8 cellular contexts compared by ENCODE assay signal in the genomic region with DNA sequence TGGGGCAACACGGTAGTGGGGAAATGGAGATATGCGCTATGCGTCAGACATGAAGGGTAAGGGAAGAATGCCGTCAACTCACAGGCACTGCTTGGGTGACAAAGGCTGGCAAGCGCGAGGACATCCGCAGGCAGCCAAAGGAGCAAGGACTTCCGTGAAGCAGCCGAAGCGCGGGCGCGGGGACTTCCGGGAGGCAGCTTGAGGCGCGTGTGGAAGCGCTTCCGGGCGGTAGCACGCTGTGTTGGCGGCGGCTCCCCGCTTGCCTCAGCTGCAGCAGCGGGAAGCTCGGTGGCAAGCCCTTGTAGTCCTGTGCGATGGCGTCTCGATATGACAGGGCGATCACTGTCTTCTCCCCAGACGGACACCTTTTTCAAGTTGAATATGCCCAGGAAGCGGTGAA. TPM values are rescaled to one million over a fixed set of nuclear protein-coding genes. Genes with fewer than 3 reads are reported as not detected.
DNase-seq lines count a peak whose midpoint lies in the region; ATAC-seq and FAIRE-seq lines count a peak whose summit lies in the region.

Gene PSMA8, plus strand, starts transcription at position 218 of the 400 bp plus-strand sequence. Its CDS starts 97 bp downstream, at position 315.

- peaks cover 8 to 11% (median 8%) of the 10 kb centered on the region in 3 donors for H3K4me1 Mint-ChIP-seq in IgD-negative memory B cell
- H3K4me1 Mint-ChIP-seq in activated T-helper 17 cell treated with anti-CD3 and anti-CD28 coated beads, Interleukin-2, amount 50 U/mL, for 72 hours, result no peaks in the 10 kb centered on the region
- no peaks in the 10 kb centered on the region for H3K4me1 Mint-ChIP-seq in stimulated activated naive CD8-positive, alpha-beta T cell treated with anti-CD3 and anti-CD28 coated beads, Interleukin-15, amount 100 ng/mL, for 72 hours

- H3K36me3 Mint-ChIP-seq in IgD-negative memory B cell, result no peaks in the 10 kb centered on the region
- H3K36me3 Mint-ChIP-seq in activated T-helper 17 cell treated with anti-CD3 and anti-CD28 coated beads, Interleukin-2, amount 50 U/mL, for 72 hours (ENCODE audit: low read depth), result no peaks in the 10 kb centered on the region

- DNase-seq in islet precursor cell, result peak; percentile 57
- peak; percentile 25 to 67 for DNase-seq in stimulated activated naive CD8-positive, alpha-beta T cell treated with anti-CD3 and anti-CD28 coated beads, Interleukin-15, amount 100 ng/mL, for 72 hours
- DNase-seq in NCI-H2081 treated with DMSO at 0.1 percent for 48 hours (lab: John Stamatoyannopoulos, UW), result no peak
- no peak for DNase-seq in small intestine
- no peak for DNase-seq in AML-193 (lab: John Stamatoyannopoulos, UW)

- H3K9me3 ChIP-seq in small intestine (ENCODE audit: control insufficient read depth, low read depth), result no peaks in the 10 kb centered on the region

- no peak within 1 kb of the TSS for H3K27ac ChIP-seq in small intestine (ENCODE audit: low read depth in 1 of 2, low read length in 1 of 2)

- no peaks in the 10 kb centered on the region for H3K27me3 Mint-ChIP-seq in IgD-negative memory B cell
- no peaks in the 10 kb centered on the region for H3K27me3 Mint-ChIP-seq in activated T-helper 17 cell treated with anti-CD3 and anti-CD28 coated beads, Interleukin-2, amount 50 U/mL, for 72 hours
- no peaks in the 10 kb centered on the region for H3K27me3 Mint-ChIP-seq in stimulated activated naive CD8-positive, alpha-beta T cell treated with anti-CD3 and anti-CD28 coated beads, Interleukin-15, amount 100 ng/mL, for 72 hours

- no peaks in the 10 kb centered on the region for H3K27me3 ChIP-seq in small intestine (ENCODE audit: control insufficient read depth in 2 of 2, insufficient read depth in 2 of 2, low read length in 2 of 2)

- no peaks in the 10 kb centered on the region for H3K9me3 Mint-ChIP-seq in IgD-negative memory B cell
- no peaks in the 10 kb centered on the region for H3K9me3 Mint-ChIP-seq in activated T-helper 17 cell treated with anti-CD3 and anti-CD28 coated beads, Interleukin-2, amount 50 U/mL, for 72 hours
- no peaks in the 10 kb centered on the region for H3K9me3 Mint-ChIP-seq in stimulated activated naive CD8-positive, alpha-beta T cell treated with anti-CD3 and anti-CD28 coated beads, Interleukin-15, amount 100 ng/mL, for 72 hours

- peak within 1 kb of the TSS; percentile 81 to 93 (median 87) for H3K4me3 Mint-ChIP-seq in IgD-negative memory B cell
- peak within 1 kb of the TSS; percentile 68 for H3K4me3 Mint-ChIP-seq in activated T-helper 17 cell treated with anti-CD3 and anti-CD28 coated beads, Interleukin-2, amount 50 U/mL, for 72 hours
- peak within 1 kb of the TSS; percentile 52 to 72 for H3K4me3 Mint-ChIP-seq in stimulated activated naive CD8-positive, alpha-beta T cell treated with anti-CD3 and anti-CD28 coated beads, Interleukin-15, amount 100 ng/mL, for 72 hours

- peak; percentile 85 for ATAC-seq in activated T-helper 17 cell treated with anti-CD3 and anti-CD28 coated beads, Interleukin-2, amount 50 U/mL, for 72 hours (replicated peaks)
- ATAC-seq in stimulated activated naive CD8-positive, alpha-beta T cell treated with anti-CD3 and anti-CD28 coated beads, Interleukin-15, amount 100 ng/mL, for 72 hours, result peak; percentile 93
- ATAC-seq in GM19035 (IDR thresholded peaks at IDR 0.05; ENCODE audit: unreplicated experiment), result no peak

- WGBS in small intestine, 3 donors, result 71 to 83% (median 72%) methylated on average over 30 to 31 of the region's 31 CpGs

- no peaks in the 10 kb centered on the region for H3K4me1 ChIP-seq in small intestine (ENCODE audit: control insufficient read depth in 2 of 2, insufficient read depth in 1 of 2, low read depth in 1 of 2, low read length in 1 of 2)

- H3K36me3 ChIP-seq in small intestine (ENCODE audit: control insufficient read depth in 2 of 2, insufficient read depth in 2 of 2, low read length in 2 of 2), result no peaks in the 10 kb centered on the region

- no peak for FAIRE-seq in small intestine (lab: Jason Lieb, UNC)

- no peak within 1 kb of the TSS for H3K4me3 ChIP-seq in small intestine (ENCODE audit: low read depth in 1 of 2, low read length in 2 of 2)

- H3K27ac Mint-ChIP-seq in IgD-negative memory B cell, result peak within 1 kb of the TSS in 2 of 3 donors; percentile 22 to 77
- peak within 1 kb of the TSS; percentile 58 for H3K27ac Mint-ChIP-seq in activated T-helper 17 cell treated with anti-CD3 and anti-CD28 coated beads, Interleukin-2, amount 50 U/mL, for 72 hours
- H3K27ac Mint-ChIP-seq in stimulated activated naive CD8-positive, alpha-beta T cell treated with anti-CD3 and anti-CD28 coated beads, Interleukin-15, amount 100 ng/mL, for 72 hours, result peak within 1 kb of the TSS; percentile 76 to 86

RNA-seq across cellular contexts. Expression of gene PSMA8, which starts in this region (rescaled TPM):
- polyA plus RNA-seq in IgD-negative memory B cell, result 4.1 TPM
- total RNA-seq in activated T-helper 17 cell treated with anti-CD3 and anti-CD28 coated beads, Interleukin-2, amount 50 U/mL, for 72 hours, result under 1 TPM in 1 of 2 donors, not detected in 1; 0.58 TPM
- polyA plus RNA-seq in small intestine, result under 1 TPM in 1 of 3 donors, not detected in 2; 0.15 TPM

Comparison
In these comparisons a context has a peak if more than half of its experiments do, and no peak if none do; other contexts are left out.
1. Peak in ATAC-seq in activated T-helper 17 cell treated with anti-CD3 and anti-CD28 coated beads, Interleukin-2, amount 50 U/mL, for 72 hours; RNA of the gene not detected or under 1 TPM.
2. DNase-seq: peak in islet precursor cell (single experiment) and stimulated activated naive CD8-positive, alpha-beta T cell treated with anti-CD3 and anti-CD28 coated beads, Interleukin-15, amount 100 ng/mL, for 72 hours (2 of 2); none in NCI-H2081 treated with DMSO at 0.1 percent for 48 hours (single experiment), small intestine (single experiment) and AML-193 (0 of 2).
3. Peak in every context shown above with its lines, with median percentiles within 50 percentile points of each other: H3K27ac Mint-ChIP-seq and H3K4me3 Mint-ChIP-seq.